In the genomic region with DNA sequence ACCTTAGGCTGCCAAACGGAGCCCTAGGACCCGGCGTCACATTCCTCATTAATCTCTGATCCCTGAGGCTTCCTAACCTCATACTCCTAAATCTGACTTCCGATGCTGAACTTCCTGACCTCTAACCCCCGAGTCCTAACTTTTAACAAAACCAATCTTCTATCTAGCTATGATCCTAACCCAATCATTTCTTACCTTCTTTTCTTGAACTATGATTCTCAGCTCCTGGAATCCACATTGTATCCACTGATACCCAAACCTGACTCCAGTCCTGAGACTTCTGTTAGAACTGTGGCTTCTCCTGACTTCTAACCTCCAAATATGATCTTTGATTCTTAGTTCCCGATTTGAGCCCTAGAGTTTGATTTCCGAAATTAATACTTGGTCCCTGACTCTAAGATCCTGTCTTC, we compare ENCODE assay signal across 8 cellular contexts. TPM values are rescaled to one million over a fixed set of nuclear protein-coding genes. Genes with fewer than 3 reads are reported as not detected.
DNase-seq lines count a peak whose midpoint lies in the region; ATAC-seq, FAIRE-seq and TF ChIP-seq lines count a peak whose summit lies in the region.

No MANE protein-coding gene starts in this region.

- peaks cover 22% of the 10 kb centered on the region for H3K79me2 ChIP-seq in GM12878 (ENCODE audit: control insufficient read depth, insufficient read depth, low read length)

- no peak for TF ChIP-seq POLR2A in GM12878 (IDR thresholded peaks at IDR 0.05; ENCODE audit: low read depth, low read length)

- no TSS peak for BruUV-seq in GM12878 (replicated peaks; lab: Mats Ljungman, UMichigan)

- SMC1A ChIA-PET in GM12878 (lab: Charles Lee; ENCODE audit: uncharacterized antibody, unreplicated experiment): interaction anchor here (0.6 to 1.9 kb wide), 8 partner anchors 23 to 999 kb away, joined by 3 to 18 read pairs (median 4); partner anchors contain the start of genes ECH1, MRPS12 and SARS2

- H3K4me3 ChIP-seq in GM12878 (peak overlapping the region; percentile 90), mesodermal cell (ENCODE audit: extremely low read depth, insufficient read depth, low read length, poor library complexity, severe bottlenecking) (peak overlapping the region; percentile 65)

- H3K9ac ChIP-seq in GM12878 (ENCODE audit: control insufficient read depth, insufficient read depth, low read length): peak overlapping the region; percentile 78

- intact Hi-C loops in GM12878 (cut with micrococcal nuclease; ENCODE audit: unreplicated experiment) (no loop called here), left colon (cut with DNase I, micrococcal nuclease) (no loop called here)

- in situ Hi-C loops in GM12878 (cut with MboI): no loop called here

- no peaks in the 10 kb centered on the region for H3K27me3 ChIP-seq in GM12878 (replicated peaks in 1 of 2; ENCODE audit: control insufficient read depth in 2 of 2, insufficient read depth in 2 of 2, low read length in 1 of 2)

- peak overlapping the region; percentile 49 for H3K4me2 ChIP-seq in GM12878 (ENCODE audit: control insufficient read depth, insufficient read depth)

- POLR2A ChIA-PET in GM12878 (lab: Charles Lee): interaction anchor here (0.6 to 2.0 kb wide), 11 partner anchors 21 to 526 kb away, joined by 3 to 10 read pairs (median 5); partner anchors contain the start of genes ECH1, EIF3K, HNRNPL and MAP4K1

- H3K36me3 Mint-ChIP-seq in stimulated activated naive CD8-positive, alpha-beta T cell treated with anti-CD3 and anti-CD28 coated beads, Interleukin-15, Interleukin-2, amounts not matched to agents 100 ng/mL and 50 ng/mL, for 24 hours (ENCODE audit: low read depth): peaks cover 27% of the 10 kb centered on the region

- no peaks in the 10 kb centered on the region for H4K20me1 ChIP-seq in GM12878 (ENCODE audit: control insufficient read depth, insufficient read depth)

- CTCF ChIA-PET in GM12878 (lab: Yijun Ruan, JAX): interaction anchor here (0.6 to 3.7 kb wide), 12 partner anchors 8 to 632 kb away, joined by 3 to 50 read pairs (median 4); partner anchors contain the start of genes ECH1, EID2B, FAM98C and MRPS12

- RAD21 ChIA-PET in GM12878 (lab: Charles Lee; ENCODE audit: unreplicated experiment): interaction anchor here (0.6 to 2.4 kb wide), 9 partner anchors 22 to 497 kb away, joined by 3 to 20 read pairs (median 4); partner anchors contain the start of genes ECH1, FAM98C, MRPS12 and RINL

- ATAC-seq in stimulated activated naive CD8-positive, alpha-beta T cell treated with anti-CD3 and anti-CD28 coated beads, Interleukin-15, Interleukin-2, amounts not matched to agents 100 U/mL and 50 U/mL, for 24 hours: no peak
- ATAC-seq in GM12878 (no peak), left colon (no peak)

- FAIRE-seq in GM12878 (lab: Jason Lieb, UNC): no peak

- H3K27ac ChIP-seq in GM12878 (ENCODE audit: control insufficient read depth, insufficient read depth): peak overlapping the region; percentile 75
- peak overlapping the region; percentile 94 for H3K27ac ChIP-seq in mesodermal cell (ENCODE audit: low read depth, low read length, severe bottlenecking)

- no peak for TF ChIP-seq EP300 in GM12878 (IDR thresholded peaks at IDR 0.05; ENCODE audit: borderline replicate concordance in 1 of 2, control insufficient read depth in 1 of 2, low read depth in 2 of 2, low read length in 2 of 2)

- H3K27ac Mint-ChIP-seq in stimulated activated naive CD8-positive, alpha-beta T cell treated with anti-CD3 and anti-CD28 coated beads, Interleukin-15, Interleukin-2, amounts not matched to agents 100 ng/mL and 50 ng/mL, for 24 hours: peak overlapping the region; percentile 93

- peaks cover 5% of the 10 kb centered on the region for H3K4me1 ChIP-seq in GM12878 (ENCODE audit: control insufficient read depth, insufficient read depth, low read length)
- H3K4me1 ChIP-seq in mesodermal cell (ENCODE audit: control insufficient read depth, insufficient read depth, low read length, poor library complexity, severe bottlenecking): peaks cover 17% of the 10 kb centered on the region

- H3K27me3 Mint-ChIP-seq in stimulated activated naive CD8-positive, alpha-beta T cell treated with anti-CD3 and anti-CD28 coated beads, Interleukin-15, Interleukin-2, amounts not matched to agents 100 ng/mL and 50 ng/mL, for 24 hours: no peaks in the 10 kb centered on the region

- 2% methylated on average over 7 of the region's 7 CpGs for WGBS in GM12878 (ENCODE audit: insufficient coverage, insufficient replicate concordance, low lambda C conversion rate, missing lambda C conversion rate)
- 0 to 6% methylated on average over 5 to 6 of the region's 7 CpGs for WGBS in mesodermal cell (ENCODE audit: insufficient coverage in 2 of 2), 2 experiments

- peaks cover 4 to 7% of the 10 kb centered on the region in 2 experiments; a peak in 3 of 4 replicates for H3K36me3 ChIP-seq in GM12878 (ENCODE audit: control insufficient read depth in 2 of 2, insufficient read depth in 2 of 2, low read length in 1 of 2)
- no peaks in the 10 kb centered on the region for H3K36me3 ChIP-seq in mesodermal cell (ENCODE audit: control insufficient read depth, insufficient read depth, low read length)

- peak overlapping the region; percentile 99 for H3K4me3 Mint-ChIP-seq in stimulated activated naive CD8-positive, alpha-beta T cell treated with anti-CD3 and anti-CD28 coated beads, Interleukin-15, Interleukin-2, amounts not matched to agents 100 ng/mL and 50 ng/mL, for 24 hours

- peaks cover 46% of the 10 kb centered on the region for H3K4me1 Mint-ChIP-seq in stimulated activated naive CD8-positive, alpha-beta T cell treated with anti-CD3 and anti-CD28 coated beads, Interleukin-15, Interleukin-2, amounts not matched to agents 100 ng/mL and 50 ng/mL, for 24 hours (ENCODE audit: low read depth)

- peak overlapping the region; percentile 83 for H2AFZ ChIP-seq in GM12878 (ENCODE audit: control insufficient read depth, low read depth, low read length)

- no peak for TF ChIP-seq RAD21 in GM12878 (IDR thresholded peaks at IDR 0.05; ENCODE audit: insufficient read depth, low read depth, low read length)

- no peak for DNase-seq in stimulated activated naive CD8-positive, alpha-beta T cell treated with anti-CD3 and anti-CD28 coated beads, Interleukin-15, Interleukin-2, amounts not matched to agents 100 U/mL and 50 U/mL, for 24 hours
- DNase-seq in GM12878 (ENCODE audit: low read depth, low spot score) (no peak), DMS153 treated with DMSO at 0.1 percent for 48 hours (lab: John Stamatoyannopoulos, UW; ENCODE audit: unreplicated experiment) (no peak), left colon (no peak), cortex of kidney (lab: John Stamatoyannopoulos, UW) (no peak)
- DNase-seq in stimulated activated naive CD4-positive, alpha-beta T cell (lab: John Stamatoyannopoulos, UW): no peak

- H3K9me3 ChIP-seq in GM12878 (replicated peaks; ENCODE audit: control insufficient read depth, insufficient read depth, low read length): no peaks in the 10 kb centered on the region; the same call in 2 of the 3 replicates
- H3K9me3 ChIP-seq in mesodermal cell (ENCODE audit: control insufficient read depth, low read length): peaks cover 4% of the 10 kb centered on the region

- H3K9me3 Mint-ChIP-seq in stimulated activated naive CD8-positive, alpha-beta T cell treated with anti-CD3 and anti-CD28 coated beads, Interleukin-15, Interleukin-2, amounts not matched to agents 100 ng/mL and 50 ng/mL, for 24 hours: no peaks in the 10 kb centered on the region

- TF ChIP-seq CTCF in GM12878 (IDR thresholded peaks at IDR 0.05 in 2 of 3, conservative IDR thresholded peaks at IDR 0.05 in 1 of 3; ENCODE audit: control insufficient read depth in 2 of 3, extremely low read depth in 1 of 3, insufficient read depth in 1 of 3, low read depth in 3 of 3, low read length in 3 of 3): no peak

RNA-seq across cellular contexts. Expression of gene NFKBIB, which starts 0.5 kb away (rescaled TPM):
- total RNA-seq in GM12878 (2013; cell fraction: nucleolus; rRNA removed): 5.3 and 5.4 TPM in 2 replicates
- total RNA-seq in GM12878 (2014; rRNA removed): 45.0 and 52.2 TPM in 2 replicates
- total RNA-seq in GM12878 (2014; rRNA removed; fragmentation: Illumina TruSeq; extraction: Trizol): 11.0 and 11.7 TPM in 2 replicates
- 47.6 and 54.6 TPM in 2 replicates for total RNA-seq in GM12878 (2021)
- polyA plus RNA-seq in GM12878 (2011; ENCODE audit: low read depth): 7.9 TPM
- polyA plus RNA-seq in GM12878 (2011; rRNA removed): 12.4 and 25.7 TPM in 2 replicates
- polyA plus RNA-seq in GM12878 (2011; cell fraction: cytosol; rRNA removed): 39.6 and 60.6 TPM in 2 replicates
- 19.5 and 32.3 TPM in 2 replicates for polyA plus RNA-seq in GM12878 (2011; cell fraction: nucleus; rRNA removed)
- polyA plus RNA-seq in GM12878 (2012): 25.0 and 28.6 TPM in 2 replicates
- polyA plus RNA-seq in GM12878 (2014; fragmentation: Illumina TruSeq; extraction: Trizol): 3.7 and 8.6 TPM in 2 replicates
- 1 to 10 TPM; 1.2 to 4.3 TPM for polyA plus RNA-seq in GM12878 (2014; fragmentation: Nextera tagmentation; extraction: Ambion mirVana)
- 60.9 and 74.0 TPM in 2 replicates for polyA plus RNA-seq in GM12878 (2014; rRNA removed)
- polyA plus RNA-seq in GM12878 (2016; fragmentation: Nextera tagmentation; extraction: Ambion mirVana): 10 to 100 TPM; 36.3 to 43.5 TPM
- polyA minus RNA-seq in GM12878 (2011; rRNA and poly(A)+ RNA removed): 4.7 and 10.3 TPM in 2 replicates
- polyA minus RNA-seq in GM12878 (2011; cell fraction: cytosol; rRNA and poly(A)+ RNA removed): 7.4 and 8.5 TPM in 2 replicates
- polyA minus RNA-seq in GM12878 (2011; cell fraction: nucleus; rRNA and poly(A)+ RNA removed): 2.5 and 3.3 TPM in 2 replicates
- polyA plus RNA-seq in mesodermal cell (2013, experiment 1 of 2): 17.0 TPM
- polyA plus RNA-seq in mesodermal cell (2013, experiment 2 of 2): 13.6 TPM
- 10 to 100 TPM; 32.1 to 38.8 TPM for total RNA-seq in left colon

RNA-seq across cellular contexts. Expression of gene SIRT2, which starts 0.8 kb away (rescaled TPM):
- total RNA-seq in GM12878 (2013; cell fraction: nucleolus; rRNA removed): 29.3 and 37.0 TPM in 2 replicates
- total RNA-seq in GM12878 (2014; rRNA removed) (27.6 and 29.5 TPM in 2 replicates), GM12878 (2014; rRNA removed; fragmentation: Illumina TruSeq; extraction: Trizol) (14.6 and 15.9 TPM in 2 replicates), GM12878 (2021) (22.4 and 22.9 TPM in 2 replicates), left colon (10 to 100 TPM; 32.9 to 39.9 TPM)
- 12.6 TPM for polyA plus RNA-seq in GM12878 (2011; ENCODE audit: low read depth)
- polyA plus RNA-seq in GM12878 (2011; rRNA removed) (16.5 and 38.7 TPM in 2 replicates), GM12878 (2014; fragmentation: Illumina TruSeq; extraction: Trizol) (16.3 and 25.4 TPM in 2 replicates), GM12878 (2014; fragmentation: Nextera tagmentation; extraction: Ambion mirVana) (1 to 10 TPM; 1.4 to 5.1 TPM), GM12878 (2014; rRNA removed) (21.4 and 25.5 TPM in 2 replicates), GM12878 (2016; fragmentation: Nextera tagmentation; extraction: Ambion mirVana) (10 to 100 TPM; 25.6 to 27.5 TPM)
- 38.0 and 39.8 TPM in 2 replicates for polyA plus RNA-seq in GM12878 (2011; cell fraction: cytosol; rRNA removed)
- 63.6 and 64.7 TPM in 2 replicates for polyA plus RNA-seq in GM12878 (2011; cell fraction: nucleus; rRNA removed)
- polyA plus RNA-seq in GM12878 (2012): 24.6 and 26.6 TPM in 2 replicates
- polyA minus RNA-seq in GM12878 (2011; rRNA and poly(A)+ RNA removed): 19.3 and 27.0 TPM in 2 replicates
- polyA minus RNA-seq in GM12878 (2011; cell fraction: cytosol; rRNA and poly(A)+ RNA removed): 7.1 and 10.3 TPM in 2 replicates
- polyA minus RNA-seq in GM12878 (2011; cell fraction: nucleus; rRNA and poly(A)+ RNA removed): 14.6 and 19.6 TPM in 2 replicates
- 30.0 TPM for polyA plus RNA-seq in mesodermal cell (2013, experiment 1 of 2)
- polyA plus RNA-seq in mesodermal cell (2013, experiment 2 of 2): 33.2 TPM

RNA-seq across cellular contexts. Expression of gene CCER2, which starts 11.8 kb away (rescaled TPM):
- total RNA-seq in GM12878 (2013; cell fraction: nucleolus; rRNA removed): 1.2 TPM in 1 of 2 replicates, not detected in the other
- total RNA-seq in GM12878 (2014; rRNA removed) (0.28 and 0.33 TPM in 2 replicates), GM12878 (2014; rRNA removed; fragmentation: Illumina TruSeq; extraction: Trizol) (0.27 and 0.37 TPM in 2 replicates), GM12878 (2021) (0.21 and 0.56 TPM in 2 replicates), left colon (under 1 TPM in 1 of 2 donors, not detected in 1; 0.55 TPM)
- 0.39 TPM for polyA plus RNA-seq in GM12878 (2011; ENCODE audit: low read depth)
- polyA plus RNA-seq in GM12878 (2011; rRNA removed) (0.13 and 0.23 TPM in 2 replicates), GM12878 (2014; fragmentation: Illumina TruSeq; extraction: Trizol) (0.62 TPM in 1 of 2 replicates, not detected in the other), GM12878 (2014; fragmentation: Nextera tagmentation; extraction: Ambion mirVana) (under 1 TPM; 0.26 TPM), GM12878 (2014; rRNA removed) (0.55 and 1.4 TPM in 2 replicates), GM12878 (2016; fragmentation: Nextera tagmentation; extraction: Ambion mirVana) (under 1 TPM; 0.19 to 0.59 TPM)
- polyA plus RNA-seq in GM12878 (2011; cell fraction: cytosol; rRNA removed): 0.25 and 0.50 TPM in 2 replicates
- 2.4 and 3.5 TPM in 2 replicates for polyA plus RNA-seq in GM12878 (2011; cell fraction: nucleus; rRNA removed)
- polyA plus RNA-seq in GM12878 (2012): 0.53 and 1.3 TPM in 2 replicates
- not detected in 2 replicates for polyA minus RNA-seq in GM12878 (2011; rRNA and poly(A)+ RNA removed)
- polyA minus RNA-seq in GM12878 (2011; cell fraction: cytosol; rRNA and poly(A)+ RNA removed): not detected in 2 replicates
- not detected in 2 replicates for polyA minus RNA-seq in GM12878 (2011; cell fraction: nucleus; rRNA and poly(A)+ RNA removed)
- 0.37 TPM for polyA plus RNA-seq in mesodermal cell (2013, experiment 1 of 2)
- polyA plus RNA-seq in mesodermal cell (2013, experiment 2 of 2): 0.61 TPM

RNA-seq across cellular contexts. Expression of gene RINL, which starts 22.1 kb away (rescaled TPM):
- total RNA-seq in GM12878 (2013; cell fraction: nucleolus; rRNA removed): 42.0 and 48.1 TPM in 2 replicates
- total RNA-seq in GM12878 (2014; rRNA removed): 50.8 and 55.1 TPM in 2 replicates
- 35.6 and 37.8 TPM in 2 replicates for total RNA-seq in GM12878 (2014; rRNA removed; fragmentation: Illumina TruSeq; extraction: Trizol)
- 51.3 and 54.9 TPM in 2 replicates for total RNA-seq in GM12878 (2021)
- polyA plus RNA-seq in GM12878 (2011; ENCODE audit: low read depth): 13.3 TPM
- 44.4 and 64.2 TPM in 2 replicates for polyA plus RNA-seq in GM12878 (2011; rRNA removed)
- polyA plus RNA-seq in GM12878 (2011; cell fraction: cytosol; rRNA removed): 67.4 and 81.2 TPM in 2 replicates
- 88.4 and 106 TPM in 2 replicates for polyA plus RNA-seq in GM12878 (2011; cell fraction: nucleus; rRNA removed)
- 33.6 and 41.0 TPM in 2 replicates for polyA plus RNA-seq in GM12878 (2012)
- 29.7 and 36.4 TPM in 2 replicates for polyA plus RNA-seq in GM12878 (2014; fragmentation: Illumina TruSeq; extraction: Trizol)
- polyA plus RNA-seq in GM12878 (2014; fragmentation: Nextera tagmentation; extraction: Ambion mirVana): 10 to 100 TPM; 14.5 to 16.3 TPM
- 54.8 and 62.4 TPM in 2 replicates for polyA plus RNA-seq in GM12878 (2014; rRNA removed)
- polyA plus RNA-seq in GM12878 (2016; fragmentation: Nextera tagmentation; extraction: Ambion mirVana): 10 to 100 TPM; 46.3 to 48.9 TPM
- 30.0 and 57.5 TPM in 2 replicates for polyA minus RNA-seq in GM12878 (2011; rRNA and poly(A)+ RNA removed)
- polyA minus RNA-seq in GM12878 (2011; cell fraction: cytosol; rRNA and poly(A)+ RNA removed): 15.6 and 23.4 TPM in 2 replicates
- 32.0 and 54.9 TPM in 2 replicates for polyA minus RNA-seq in GM12878 (2011; cell fraction: nucleus; rRNA and poly(A)+ RNA removed)
- polyA plus RNA-seq in mesodermal cell (2013, experiment 1 of 2): 1.9 TPM
- 2.1 TPM for polyA plus RNA-seq in mesodermal cell (2013, experiment 2 of 2)
- 1 to 10 TPM; 3.2 to 3.4 TPM for total RNA-seq in left colon

RNA-seq across cellular contexts. Expression of gene SARS2, which starts 30.3 kb away (rescaled TPM):
- total RNA-seq in GM12878 (2013; cell fraction: nucleolus; rRNA removed): 36.5 and 40.6 TPM in 2 replicates
- total RNA-seq in GM12878 (2014; rRNA removed) (33.7 and 34.1 TPM in 2 replicates), GM12878 (2014; rRNA removed; fragmentation: Illumina TruSeq; extraction: Trizol) (18.5 and 21.4 TPM in 2 replicates), GM12878 (2021) (35.9 and 38.2 TPM in 2 replicates), left colon (10 to 100 TPM; 15.4 to 33.3 TPM)
- 15.0 TPM for polyA plus RNA-seq in GM12878 (2011; ENCODE audit: low read depth)
- polyA plus RNA-seq in GM12878 (2011; rRNA removed) (9.1 and 20.9 TPM in 2 replicates), GM12878 (2014; fragmentation: Illumina TruSeq; extraction: Trizol) (7.3 and 19.0 TPM in 2 replicates), GM12878 (2014; fragmentation: Nextera tagmentation; extraction: Ambion mirVana) (1 to 10 TPM; 2.6 to 7.8 TPM), GM12878 (2014; rRNA removed) (50.3 and 77.8 TPM in 2 replicates), GM12878 (2016; fragmentation: Nextera tagmentation; extraction: Ambion mirVana) (10 to 100 TPM; 35.8 to 42.7 TPM)
- 24.2 and 40.9 TPM in 2 replicates for polyA plus RNA-seq in GM12878 (2011; cell fraction: cytosol; rRNA removed)
- 148 and 173 TPM in 2 replicates for polyA plus RNA-seq in GM12878 (2011; cell fraction: nucleus; rRNA removed)
- 23.8 and 28.3 TPM in 2 replicates for polyA plus RNA-seq in GM12878 (2012)
- polyA minus RNA-seq in GM12878 (2011; rRNA and poly(A)+ RNA removed): 11.6 and 33.9 TPM in 2 replicates
- polyA minus RNA-seq in GM12878 (2011; cell fraction: cytosol; rRNA and poly(A)+ RNA removed): 16.7 and 21.9 TPM in 2 replicates
- 18.9 and 29.1 TPM in 2 replicates for polyA minus RNA-seq in GM12878 (2011; cell fraction: nucleus; rRNA and poly(A)+ RNA removed)
- 36.6 TPM for polyA plus RNA-seq in mesodermal cell (2013, experiment 1 of 2)
- polyA plus RNA-seq in mesodermal cell (2013, experiment 2 of 2): 24.6 TPM
